In the genomic region with DNA sequence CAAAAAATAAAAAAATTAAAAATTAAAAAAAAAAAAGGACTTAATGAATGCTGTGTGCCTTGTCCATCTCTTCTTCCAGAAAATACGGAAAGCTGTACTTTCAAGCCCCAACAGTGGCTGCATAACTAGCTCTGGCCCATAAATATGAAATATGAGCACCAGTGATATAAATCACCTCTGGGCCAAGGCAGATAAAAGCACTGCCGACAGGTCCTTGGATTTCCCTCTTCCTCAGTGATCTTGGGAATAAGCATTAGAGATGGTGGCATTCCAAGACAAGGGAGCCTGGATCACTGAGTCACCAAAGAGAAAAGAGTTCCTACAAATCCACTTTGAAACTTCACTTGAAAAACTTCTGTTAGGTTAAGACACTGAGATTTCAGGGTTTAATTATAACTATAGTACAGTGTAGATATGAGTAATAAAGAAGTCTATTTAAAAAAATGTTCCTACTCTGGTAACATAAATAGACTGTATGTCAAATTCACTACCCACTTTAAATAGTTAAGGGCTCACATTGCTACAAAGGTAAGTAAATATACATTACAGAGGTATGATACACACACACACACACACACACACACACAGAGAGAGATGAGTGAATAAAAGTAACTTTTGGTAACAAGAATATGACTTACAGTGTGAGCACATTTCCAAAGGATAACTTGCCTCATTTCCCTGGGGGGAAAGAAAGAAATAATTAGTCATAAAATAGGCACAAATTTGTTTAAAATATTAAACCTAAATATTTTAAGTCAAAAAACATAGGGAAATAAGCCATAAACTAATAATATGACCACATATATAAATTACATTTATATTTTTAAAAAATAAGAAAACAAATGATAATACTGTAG, we compare ENCODE assay signal across 12 cellular contexts. TPM values are rescaled to one million over a fixed set of nuclear protein-coding genes. Genes with fewer than 3 reads are reported as not detected.
A peak's percentile ranks its signal among the peaks of the same experiment; 100 is the strongest.
DNase-seq lines count a peak whose midpoint lies in the region; ATAC-seq, FAIRE-seq and TF ChIP-seq lines count a peak whose summit lies in the region.
"Had no signal": no experiment of that assay in that cellular context is flagged by ENCODE, and none has a peak within 500 bp of the region (broad histone marks: within the 10 kb centered on the region; RNA-seq: fewer than 3 reads in every experiment).

No MANE protein-coding gene starts in this region.

- no peak for DNase-seq in activated T-cell treated with anti-CD3 and anti-CD28 coated beads, Interleukin-2, amount 50 U/mL, for 72 hours
- DNase-seq in activated T-cell treated with anti-CD3 and anti-CD28 coated beads, Interleukin-2, amount 50 U/mL, for 4 hours = no peak
- peak; percentile 41 for DNase-seq in HTR-8/SVneo (ENCODE audit: insufficient read length, low spot score)
- no peak for DNase-seq in endothelial cell of umbilical vein (ENCODE audit: low read depth, low spot score)
- no peak for DNase-seq in midbrain (lab: John Stamatoyannopoulos, UW)
- DNase-seq in GM12892 (ENCODE audit: insufficient read length) = no peak
- no peak for DNase-seq in glutamatergic neuron
- DNase-seq: activated T-cell treated with anti-CD3 and anti-CD28 coated beads, Interleukin-2, amount 50 U/mL, for 1 hour; NCI-H2107; tibial artery had no signal

- dilution Hi-C loops in endothelial cell of umbilical vein (cut with MboI; ENCODE audit: extremely low pct_ligation_motif_present, low sequenced_read_pairs) = no loop called here

- H3K4me1 Mint-ChIP-seq in activated T-cell treated with anti-CD3 and anti-CD28 coated beads, Interleukin-2, amount 50 U/mL, for 72 hours (ENCODE audit: low read depth) = peaks cover 49% of the 10 kb centered on the region
- peaks cover 80% of the 10 kb centered on the region for H3K4me1 Mint-ChIP-seq in activated T-cell treated with anti-CD3 and anti-CD28 coated beads, Interleukin-2, amount 50 U/mL, for 4 hours (ENCODE audit: low read depth)
- peaks cover 9% of the 10 kb centered on the region for H3K4me1 Mint-ChIP-seq in glutamatergic neuron (ENCODE audit: low read depth, unreplicated experiment)

- H3K4me3 ChIP-seq in endothelial cell of umbilical vein (replicated peaks in 1 of 3; ENCODE audit: insufficient read depth in 1 of 3, low read depth in 1 of 3, low read length in 3 of 3) (no peak overlapping the region), subcutaneous abdominal adipose tissue (ENCODE audit: low read depth in 1 of 5, low read length in 5 of 5) (no peak overlapping the region)
- H3K4me3 ChIP-seq: tibial artery had no signal

- POLR2A ChIA-PET in endothelial cell of umbilical vein (lab: Charles Lee) = no interaction called here

- H3K27me3 ChIP-seq in endothelial cell of umbilical vein (ENCODE audit: control insufficient read depth in 2 of 2, insufficient read depth in 2 of 2, low read length in 2 of 2) (no peaks in the 10 kb centered on the region), subcutaneous abdominal adipose tissue (ENCODE audit: control insufficient read depth in 5 of 5, insufficient read depth in 4 of 5, low read length in 5 of 5) (no peaks in the 10 kb centered on the region)
- H3K27me3 ChIP-seq: tibial artery had no signal

- no peak for FAIRE-seq in HTR-8/SVneo (lab: Jason Lieb, UNC)
- peak; percentile 35 for FAIRE-seq in endothelial cell of umbilical vein (lab: Jason Lieb, UNC)
- FAIRE-seq in GM12892 (lab: Jason Lieb, UNC) = no peak

- peaks cover 8% of the 10 kb centered on the region for H4K20me1 ChIP-seq in endothelial cell of umbilical vein (replicated peaks; ENCODE audit: control insufficient read depth, extremely low read depth, insufficient read depth, low read length)

- peak overlapping the region; percentile 35 for H3K27ac Mint-ChIP-seq in activated T-cell treated with anti-CD3 and anti-CD28 coated beads, Interleukin-2, amount 50 U/mL, for 72 hours
- no peak overlapping the region for H3K27ac Mint-ChIP-seq in glutamatergic neuron (ENCODE audit: unreplicated experiment)

- no TSS peak for BruUV-seq in endothelial cell of umbilical vein (replicated peaks; lab: Mats Ljungman, UMichigan)

- H3K27me3 Mint-ChIP-seq in activated T-cell treated with anti-CD3 and anti-CD28 coated beads, Interleukin-2, amount 50 U/mL, for 72 hours (ENCODE audit: low read depth) = no peaks in the 10 kb centered on the region
- no peaks in the 10 kb centered on the region for H3K27me3 Mint-ChIP-seq in activated T-cell treated with anti-CD3 and anti-CD28 coated beads, Interleukin-2, amount 50 U/mL, for 4 hours (ENCODE audit: low read depth)
- H3K27me3 Mint-ChIP-seq in glutamatergic neuron (ENCODE audit: unreplicated experiment) = no peaks in the 10 kb centered on the region

- H3K27ac ChIP-seq in endothelial cell of umbilical vein (ENCODE audit: insufficient read depth, low read depth, low read length) (no peak overlapping the region), subcutaneous abdominal adipose tissue (ENCODE audit: low read depth, low read length) (peak overlapping the region; percentile 61)

- H3K36me3 ChIP-seq in endothelial cell of umbilical vein (ENCODE audit: control insufficient read depth in 2 of 2, extremely low read depth in 1 of 2, insufficient read depth in 2 of 2, low read length in 2 of 2) = no peaks in the 10 kb centered on the region
- peaks cover 0 to 19% (median 4%) of the 10 kb centered on the region in 5 donors for H3K36me3 ChIP-seq in subcutaneous abdominal adipose tissue (ENCODE audit: control insufficient read depth in 5 of 5, insufficient read depth in 5 of 5, low read length in 5 of 5)
- H3K36me3 ChIP-seq: tibial artery had no signal

- ATAC-seq in activated T-cell treated with anti-CD3 and anti-CD28 coated beads, Interleukin-2, amount 50 U/mL, for 72 hours (replicated peaks in 1 of 2) = no peak
- no peak for ATAC-seq in activated T-cell treated with anti-CD3 and anti-CD28 coated beads, Interleukin-2, amount 50 U/mL, for 4 hours
- ATAC-seq: Panc1 had no signal

- no peak overlapping the region for H3K4me2 ChIP-seq in endothelial cell of umbilical vein (ENCODE audit: insufficient read depth, low read length)

- intact Hi-C loops in endothelial cell of umbilical vein (cut with micrococcal nuclease) = no loop called here

- H2AFZ ChIP-seq in endothelial cell of umbilical vein (ENCODE audit: low read depth, low read length) = no peak overlapping the region

- H3K36me3 Mint-ChIP-seq in activated T-cell treated with anti-CD3 and anti-CD28 coated beads, Interleukin-2, amount 50 U/mL, for 72 hours (ENCODE audit: insufficient read depth in 2 of 2) = peaks cover 5 to 14% of the 10 kb centered on the region in 2 donors
- peaks cover 17% of the 10 kb centered on the region for H3K36me3 Mint-ChIP-seq in activated T-cell treated with anti-CD3 and anti-CD28 coated beads, Interleukin-2, amount 50 U/mL, for 4 hours (ENCODE audit: insufficient read depth)
- no peaks in the 10 kb centered on the region for H3K36me3 Mint-ChIP-seq in glutamatergic neuron (ENCODE audit: unreplicated experiment)

- peaks cover 99% of the 10 kb centered on the region for H3K79me2 ChIP-seq in endothelial cell of umbilical vein (ENCODE audit: control insufficient read depth, insufficient read depth, low read length)

- no peaks in the 10 kb centered on the region for H3K9me1 ChIP-seq in endothelial cell of umbilical vein (replicated peaks; ENCODE audit: control insufficient read depth, extremely low read depth, insufficient read depth, low read length)

- H3K9me3 ChIP-seq in endothelial cell of umbilical vein (replicated peaks; ENCODE audit: control insufficient read depth, insufficient read depth, low read length) = no peaks in the 10 kb centered on the region
- H3K9me3 ChIP-seq in subcutaneous abdominal adipose tissue (ENCODE audit: control insufficient read depth in 5 of 5, low read length in 5 of 5) = no peaks in the 10 kb centered on the region
- H3K9me3 ChIP-seq: tibial artery had no signal

- TF ChIP-seq POLR2A in endothelial cell of umbilical vein (IDR thresholded peaks at IDR 0.05; ENCODE audit: low read depth, low read length) (no peak), GM12892 (IDR thresholded peaks at IDR 0.05; ENCODE audit: low read depth, low read length) (no peak)

- CTCF ChIA-PET in endothelial cell of umbilical vein (lab: Charles Lee) = interaction anchor here (0.9 to 3.4 kb wide), 9 partner anchors 10 to 141 kb away, joined by 3 to 33 read pairs (median 3); no protein-coding TSS in a partner anchor

- peaks cover 5% of the 10 kb centered on the region for H3K4me1 ChIP-seq in endothelial cell of umbilical vein (ENCODE audit: control insufficient read depth, extremely low read depth, insufficient read depth, low read length)
- peaks cover 0 to 35% (median 22%) of the 10 kb centered on the region in 5 donors for H3K4me1 ChIP-seq in subcutaneous abdominal adipose tissue (ENCODE audit: control insufficient read depth in 5 of 5, insufficient read depth in 5 of 5, low read length in 5 of 5)

- TF ChIP-seq CTCF in endothelial cell of umbilical vein (IDR thresholded peaks at IDR 0.05; ENCODE audit: extremely low read depth in 1 of 2, insufficient read depth in 1 of 2, low read depth in 1 of 2, low read length in 2 of 2) (no peak), glutamatergic neuron (IDR thresholded peaks at IDR 0.05; ENCODE audit: partially characterized antibody, unreplicated experiment) (no peak)

- H3K9ac ChIP-seq in endothelial cell of umbilical vein (replicated peaks; ENCODE audit: extremely low read depth, insufficient read depth, low read length) (no peak overlapping the region), subcutaneous abdominal adipose tissue (ENCODE audit: low read length in 5 of 5) (peak overlapping the region in 1 of 5 donors; percentile 34)

- no peaks in the 10 kb centered on the region for H3K9me3 Mint-ChIP-seq in activated T-cell treated with anti-CD3 and anti-CD28 coated beads, Interleukin-2, amount 50 U/mL, for 72 hours
- H3K9me3 Mint-ChIP-seq in activated T-cell treated with anti-CD3 and anti-CD28 coated beads, Interleukin-2, amount 50 U/mL, for 4 hours = no peaks in the 10 kb centered on the region
- peaks cover 2% of the 10 kb centered on the region for H3K9me3 Mint-ChIP-seq in glutamatergic neuron (ENCODE audit: unreplicated experiment)

- no peak overlapping the region for H3K4me3 Mint-ChIP-seq in activated T-cell treated with anti-CD3 and anti-CD28 coated beads, Interleukin-2, amount 50 U/mL, for 72 hours
- no peak overlapping the region for H3K4me3 Mint-ChIP-seq in activated T-cell treated with anti-CD3 and anti-CD28 coated beads, Interleukin-2, amount 50 U/mL, for 4 hours
- no peak overlapping the region for H3K4me3 Mint-ChIP-seq in glutamatergic neuron (ENCODE audit: unreplicated experiment)

RNA-seq across cellular contexts. Expression of a gene that starts 35.6 kb away (rescaled TPM):
- 10 to 100 TPM; 81.1 to 83.8 TPM for total RNA-seq in activated T-cell treated with anti-CD3 and anti-CD28 coated beads, Interleukin-2, amount 50 U/mL, for 72 hours
- total RNA-seq in activated T-cell treated with anti-CD3 and anti-CD28 coated beads, Interleukin-2, amount 50 U/mL, for 4 hours = 10 to 100 TPM; 73.5 to 84.0 (median 74.2) TPM
- total RNA-seq in endothelial cell of umbilical vein = 61.9 and 62.2 TPM in 2 replicates
- 5.1 and 8.4 TPM in 2 replicates for polyA plus RNA-seq in endothelial cell of umbilical vein
- 12.7 and 13.0 TPM in 2 replicates for polyA plus RNA-seq in endothelial cell of umbilical vein (2011; cell fraction: cytosol; rRNA removed)
- 9.2 and 11.3 TPM in 2 replicates for polyA plus RNA-seq in endothelial cell of umbilical vein (2011; cell fraction: nucleus; rRNA removed)
- polyA plus RNA-seq in endothelial cell of umbilical vein (2012) = 55.7 and 63.8 TPM in 2 replicates
- 11.1 and 12.8 TPM in 2 replicates for polyA minus RNA-seq in endothelial cell of umbilical vein
- polyA minus RNA-seq in endothelial cell of umbilical vein (2011; cell fraction: cytosol; rRNA and poly(A)+ RNA removed) = 21.4 TPM
- 13.6 and 17.0 TPM in 2 replicates for polyA minus RNA-seq in endothelial cell of umbilical vein (2011; cell fraction: nucleus; rRNA and poly(A)+ RNA removed)
- 38.6 TPM for polyA plus RNA-seq in GM12892 (2012; ENCODE audit: missing spikeins)
- total RNA-seq in glutamatergic neuron (ENCODE audit: unreplicated experiment) = 53.4 TPM

RNA-seq across cellular contexts. Expression of a gene that starts 59.0 kb away (rescaled TPM):
- 10 to 100 TPM; 12.5 to 18.9 TPM for total RNA-seq in activated T-cell treated with anti-CD3 and anti-CD28 coated beads, Interleukin-2, amount 50 U/mL, for 72 hours
- total RNA-seq in activated T-cell treated with anti-CD3 and anti-CD28 coated beads, Interleukin-2, amount 50 U/mL, for 4 hours = 10 to 100 TPM; 65.8 to 73.7 (median 72.4) TPM
- total RNA-seq in endothelial cell of umbilical vein = 19.9 and 25.6 TPM in 2 replicates
- 9.4 and 9.9 TPM in 2 replicates for polyA plus RNA-seq in endothelial cell of umbilical vein
- 12.5 and 14.3 TPM in 2 replicates for polyA plus RNA-seq in endothelial cell of umbilical vein (2011; cell fraction: cytosol; rRNA removed)
- polyA plus RNA-seq in endothelial cell of umbilical vein (2011; cell fraction: nucleus; rRNA removed) = 6.8 TPM in 2 replicates
- 19.9 and 31.2 TPM in 2 replicates for polyA plus RNA-seq in endothelial cell of umbilical vein (2012)
- 3.1 and 3.6 TPM in 2 replicates for polyA minus RNA-seq in endothelial cell of umbilical vein
- polyA minus RNA-seq in endothelial cell of umbilical vein (2011; cell fraction: cytosol; rRNA and poly(A)+ RNA removed) = 8.9 TPM
- polyA minus RNA-seq in endothelial cell of umbilical vein (2011; cell fraction: nucleus; rRNA and poly(A)+ RNA removed) = 4.1 and 4.6 TPM in 2 replicates
- 19.8 TPM for polyA plus RNA-seq in GM12892 (2012; ENCODE audit: missing spikeins)
- 11.0 TPM for total RNA-seq in glutamatergic neuron (ENCODE audit: unreplicated experiment)
